In the genomic region with DNA sequence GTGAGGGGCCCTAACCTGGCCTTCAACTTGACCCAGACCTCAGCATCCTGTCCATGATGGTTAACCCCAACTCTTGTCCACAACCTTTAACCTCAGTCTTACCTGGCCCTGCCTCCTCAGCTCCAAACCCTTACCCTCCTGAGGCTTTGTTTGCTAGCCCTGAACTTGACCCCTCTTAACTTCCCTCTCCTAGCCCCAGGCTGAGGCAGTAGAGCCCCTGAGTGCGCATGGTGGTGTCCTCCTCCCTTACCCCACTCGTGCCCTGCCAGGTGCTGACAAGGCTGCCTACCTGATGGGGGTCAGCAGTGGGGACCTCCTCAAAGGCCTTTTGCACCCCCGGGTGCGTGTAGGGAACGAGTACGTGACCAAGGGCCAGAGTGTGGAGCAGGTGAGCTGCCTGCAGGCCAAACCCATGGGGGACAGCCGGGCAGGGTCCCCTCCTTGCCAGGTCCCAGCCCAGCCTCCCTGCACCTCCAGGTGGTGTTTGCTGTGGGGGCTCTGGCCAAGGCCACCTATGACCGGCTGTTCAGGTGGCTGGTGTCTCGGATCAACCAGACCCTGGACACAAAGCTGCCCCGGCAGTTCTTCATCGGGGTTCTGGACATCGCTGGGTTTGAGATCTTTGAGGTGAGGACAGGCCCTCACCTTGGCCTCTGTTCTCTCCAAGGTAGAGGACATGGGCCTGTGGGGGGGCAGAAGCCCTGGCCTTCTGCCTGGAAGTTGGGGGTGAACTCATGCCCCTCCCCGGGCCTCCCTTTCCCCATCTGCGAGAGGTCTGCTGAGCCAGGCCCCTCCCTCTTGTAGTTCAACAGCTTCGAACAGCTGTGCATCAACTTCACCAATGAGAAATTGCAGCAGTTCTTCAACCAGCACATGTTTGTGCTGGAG, we compare ENCODE assay signal across 28 cellular contexts. TPM values are rescaled to one million over a fixed set of nuclear protein-coding genes. Genes with fewer than 3 reads are reported as not detected.
A peak's percentile ranks its signal among the peaks of the same experiment; 100 is the strongest.
DNase-seq lines count a peak whose midpoint lies in the region; ATAC-seq, FAIRE-seq and TF ChIP-seq lines count a peak whose summit lies in the region.
"Had no signal": no experiment of that assay in that cellular context is flagged by ENCODE, and none has a peak within 500 bp of the region (broad histone marks: within the 10 kb centered on the region; RNA-seq: fewer than 3 reads in every experiment).

No MANE protein-coding gene starts in this region.

- BruUV-seq in K562 (replicated peaks; lab: Mats Ljungman, UMichigan) = no TSS peak

- H3K9me3 Mint-ChIP-seq in CD4-positive, CD25-positive, alpha-beta regulatory T cell = no peaks in the 10 kb centered on the region
- H3K9me3 Mint-ChIP-seq in progenitor cell of endocrine pancreas (ENCODE audit: low read depth) = no peaks in the 10 kb centered on the region
- H3K9me3 Mint-ChIP-seq: type B pancreatic cell had no signal

- no peaks in the 10 kb centered on the region for H3K9me1 ChIP-seq in K562 (ENCODE audit: control insufficient read depth, insufficient read depth, low read length)

- TF ChIP-seq CTCF in K562 (IDR thresholded peaks at IDR 0.05 in 2 of 3, conservative IDR thresholded peaks at IDR 0.05 in 1 of 3; ENCODE audit: insufficient read depth in 2 of 3, low read depth in 1 of 3, low read length in 3 of 3) (no peak), progenitor cell of endocrine pancreas (IDR thresholded peaks at IDR 0.05; ENCODE audit: unreplicated experiment) (no peak)

- peaks cover 0 to 6% (median 0%) of the 10 kb centered on the region in 4 donors for H3K4me1 Mint-ChIP-seq in CD4-positive, CD25-positive, alpha-beta regulatory T cell
- peaks cover 17% of the 10 kb centered on the region for H3K4me1 Mint-ChIP-seq in progenitor cell of endocrine pancreas (ENCODE audit: low read depth)

- no peak for FAIRE-seq in K562 (lab: Jason Lieb, UNC)
- FAIRE-seq in GM12891 (lab: Jason Lieb, UNC) = no peak

- no peak overlapping the region for H3K4me3 Mint-ChIP-seq in CD4-positive, CD25-positive, alpha-beta regulatory T cell
- no peak overlapping the region for H3K4me3 Mint-ChIP-seq in progenitor cell of endocrine pancreas (ENCODE audit: low read depth)
- H3K4me3 Mint-ChIP-seq: type B pancreatic cell had no signal

- in situ Hi-C loops in K562 (cut with MboI) = no loop called here

- peaks cover 4% of the 10 kb centered on the region; the same call in 1 of the 2 replicates for H4K20me1 ChIP-seq in K562 (replicated peaks; ENCODE audit: control insufficient read depth, insufficient read depth, low read length)

- TF ChIP-seq RAD21 in K562 (CRISPR knock-in tag; conservative IDR thresholded peaks at IDR 0.05 in 1 of 2, IDR thresholded peaks at IDR 0.05 in 1 of 2) = no peak

- H3K27ac ChIP-seq in CD4-positive, CD25-positive, alpha-beta regulatory T cell (ENCODE audit: insufficient read depth, low read length, poor library complexity, severe bottlenecking) = no peak overlapping the region
- H3K27ac ChIP-seq in K562 (ENCODE audit: extremely low read depth, low read depth, low read length) (no peak overlapping the region), right cardiac atrium (ENCODE audit: low read length) (no peak overlapping the region)
- H3K27ac ChIP-seq: brain microvascular endothelial cell, epithelial cell of prostate had no signal

- POLR2A ChIA-PET in K562 (lab: Yijun Ruan, JAX) = interaction anchor here (0.6 to 1.4 kb wide), 4 partner anchors 14 to 822 kb away, joined by 3 to 5 read pairs (median 4); no protein-coding TSS in a partner anchor

- peaks cover 12% of the 10 kb centered on the region for H3K27me3 Mint-ChIP-seq in CD4-positive, CD25-positive, alpha-beta regulatory T cell
- peaks cover 29% of the 10 kb centered on the region for H3K27me3 Mint-ChIP-seq in progenitor cell of endocrine pancreas

- peak overlapping the region in 2 of 3 donors; percentile 16 to 26 for H3K27ac Mint-ChIP-seq in CD4-positive, CD25-positive, alpha-beta regulatory T cell
- peak overlapping the region; percentile 76 for H3K27ac Mint-ChIP-seq in progenitor cell of endocrine pancreas
- H3K27ac Mint-ChIP-seq: type B pancreatic cell had no signal

- no peaks in the 10 kb centered on the region for H3K9me3 ChIP-seq in CD4-positive, CD25-positive, alpha-beta regulatory T cell (ENCODE audit: control insufficient read depth in 2 of 2, low read length in 2 of 2)
- H3K9me3 ChIP-seq in K562 (replicated peaks; ENCODE audit: control insufficient read depth, insufficient read depth, low read depth, low read length) (no peaks in the 10 kb centered on the region), right cardiac atrium (ENCODE audit: control insufficient read depth, low read length) (no peaks in the 10 kb centered on the region)
- H3K9me3 ChIP-seq: BE2C, MG63 had no signal

- peak overlapping the region in 1 of 2 experiments; percentile 43; a peak in 2 of 4 replicates for H3K9ac ChIP-seq in K562 (ENCODE audit: insufficient read depth in 1 of 2, low read depth in 2 of 2, low read length in 2 of 2)

- CTCF ChIA-PET in K562 (lab: Yijun Ruan, JAX; ENCODE audit: low intra/inter-chr PET ratio) = no interaction called here

- intact Hi-C loops in K562 (cut with micrococcal nuclease) (no loop called here), right cardiac atrium (cut with DNase I) (no loop called here)

- H3K4me1 ChIP-seq in CD4-positive, CD25-positive, alpha-beta regulatory T cell (ENCODE audit: control insufficient read depth, insufficient read depth, low read length, poor library complexity, severe bottlenecking) = no peaks in the 10 kb centered on the region
- H3K4me1 ChIP-seq in K562 (replicated peaks in 1 of 2; ENCODE audit: control insufficient read depth in 2 of 2, insufficient read depth in 2 of 2, low read length in 2 of 2) (peaks cover 0 to 42% of the 10 kb centered on the region in 2 experiments; a peak in 3 of 5 replicates), right cardiac atrium (ENCODE audit: control insufficient read depth, insufficient read depth, low read length) (no peaks in the 10 kb centered on the region)
- H3K4me1 ChIP-seq: BE2C had no signal

- WGBS in K562 (ENCODE audit: insufficient coverage, low coverage, missing lambda C conversion rate) = 56% methylated on average over 13 of the region's 15 CpGs
- WGBS in right cardiac atrium = 63% methylated on average over 15 of the region's 15 CpGs

- no peak for DNase-seq in CD4-positive, CD25-positive, alpha-beta regulatory T cell
- no peak for DNase-seq in K562 (ENCODE audit: extremely low read depth in 1 of 4, low spot score in 3 of 4)
- DNase-seq in right cardiac atrium = peak in 2 of 3 donors; percentile 57 to 67
- no peak for DNase-seq in progenitor cell of endocrine pancreas (ENCODE audit: low spot score, unreplicated experiment)
- DNase-seq in GM12891 (ENCODE audit: insufficient read length, low spot score) = no peak
- no peak for DNase-seq in glomerular visceral epithelial cell (ENCODE audit: extremely low spot score)
- DNase-seq in NCI-H345 (lab: John Stamatoyannopoulos, UW) = no peak
- no peak for DNase-seq in HT-29 (ENCODE audit: low spot score)
- DNase-seq: ACHN; activated T-cell treated with anti-CD3 and anti-CD28 coated beads, Interleukin-2, amount 50 U/mL, for 1 hour; BE2C; brain microvascular endothelial cell; effector CD4-positive, alpha-beta T cell; glutamatergic neuron; H9; KG1; left colon; mesendoderm; MG63; NCI-H2081; NCI-H446; NCI-H774; stimulated activated CD4-positive, alpha-beta T cell treated with anti-CD3 and anti-CD28 coated beads, Interleukin-1b, Interleukin-23, amount 100 ng/mL, for 48 hours; stimulated activated CD8-positive, alpha-beta memory T cell treated with anti-CD3 and anti-CD28 coated beads, Interleukin-4, amount 100 ng/mL, for 48 hours; T-helper 2 cell had no signal

- no peaks in the 10 kb centered on the region for H3K27me3 ChIP-seq in CD4-positive, CD25-positive, alpha-beta regulatory T cell (ENCODE audit: control insufficient read depth, insufficient read depth, low read length)
- H3K27me3 ChIP-seq in K562 (ENCODE audit: control insufficient read depth in 2 of 2, insufficient read depth in 2 of 2, low read length in 2 of 2) (no peaks in the 10 kb centered on the region), right cardiac atrium (ENCODE audit: control insufficient read depth, insufficient read depth) (no peaks in the 10 kb centered on the region)
- H3K27me3 ChIP-seq: BE2C, MG63 had no signal

- no peak overlapping the region for H3K4me3 ChIP-seq in CD4-positive, CD25-positive, alpha-beta regulatory T cell (ENCODE audit: low read depth, low read length)
- no peak overlapping the region for H3K4me3 ChIP-seq in K562
- no peak overlapping the region for H3K4me3 ChIP-seq in right cardiac atrium (ENCODE audit: low read length)
- H3K4me3 ChIP-seq: MG63, smooth muscle cell had no signal

- no peak overlapping the region for H2AFZ ChIP-seq in K562 (ENCODE audit: low read depth, low read length)

- no peak overlapping the region for H3K4me2 ChIP-seq in K562 (ENCODE audit: insufficient read depth, low read length)
- H3K4me2 ChIP-seq: smooth muscle cell had no signal

- H3K36me3 ChIP-seq in CD4-positive, CD25-positive, alpha-beta regulatory T cell (ENCODE audit: control insufficient read depth, insufficient read depth, low read length) = peaks cover 2% of the 10 kb centered on the region
- no peaks in the 10 kb centered on the region; the same call in 2 of the 3 replicates for H3K36me3 ChIP-seq in K562 (ENCODE audit: control insufficient read depth, insufficient read depth, low read length)
- H3K36me3 ChIP-seq: BE2C, brain microvascular endothelial cell, MG63 had no signal

- no peak for ATAC-seq in CD4-positive, CD25-positive, alpha-beta regulatory T cell (ENCODE audit: low read depth in 2 of 2)
- no peak for ATAC-seq in K562
- no peak for ATAC-seq in right cardiac atrium
- ATAC-seq: left colon had no signal

- H3K79me2 ChIP-seq in K562 (ENCODE audit: control insufficient read depth, insufficient read depth, low read length) = no peaks in the 10 kb centered on the region

- H3K36me3 Mint-ChIP-seq in CD4-positive, CD25-positive, alpha-beta regulatory T cell = no peaks in the 10 kb centered on the region
- H3K36me3 Mint-ChIP-seq in progenitor cell of endocrine pancreas (ENCODE audit: insufficient read depth) = peaks cover 3% of the 10 kb centered on the region
- H3K36me3 Mint-ChIP-seq: type B pancreatic cell had no signal

- no peak for TF ChIP-seq POLR2A in K562 (conservative IDR thresholded peaks at IDR 0.05)
- TF ChIP-seq POLR2A in GM12891 (IDR thresholded peaks at IDR 0.05; ENCODE audit: low read depth, low read length) = no peak

- TF ChIP-seq EP300 in K562 (IDR thresholded peaks at IDR 0.05; ENCODE audit: low read length) = no peak

RNA-seq across cellular contexts. Expression of gene MYH7B, which starts 31.9 kb away (rescaled TPM):
- 0.20 TPM for total RNA-seq in CD4-positive, CD25-positive, alpha-beta regulatory T cell
- polyA plus RNA-seq in CD4-positive, CD25-positive, alpha-beta regulatory T cell = under 1 TPM in 1 of 4 donors, not detected in 3; 0.35 TPM
- total RNA-seq in K562 (2011; cell fraction: chromatin; rRNA removed; ENCODE audit: low replicate concordance) = 2.0 and 2.6 TPM in 2 replicates
- 1.2 TPM in 2 replicates for total RNA-seq in K562 (2011; cell fraction: nucleolus; rRNA removed)
- 1.3 and 1.8 TPM in 2 replicates for total RNA-seq in K562 (2011; cell fraction: nucleoplasm; rRNA removed)
- total RNA-seq in K562 (2014; rRNA removed) (0.14 TPM in 1 of 2 replicates, not detected in the other), K562 (2014; rRNA removed; fragmentation: Illumina TruSeq; extraction: Trizol) (not detected in 2 replicates), K562 (2015; rRNA removed; fragmentation: Illumina TruSeq; extraction: Trizol) (0.11 TPM in 1 of 2 replicates, not detected in the other), K562 (2021) (0.11 and 0.13 TPM in 2 replicates), right cardiac atrium (100 to 1,000 TPM in 2 of 4 donors, 10 to 100 TPM in 2; 43.3 to 134 (median 99.2) TPM), progenitor cell of endocrine pancreas (0.98 and 1.2 TPM in 2 replicates)
- polyA plus RNA-seq in K562 (2011; rRNA removed) (0.22 and 0.37 TPM in 2 replicates), K562 (2014; fragmentation: Illumina TruSeq; extraction: Trizol) (0.06 and 0.07 TPM in 2 replicates), K562 (2014; fragmentation: Nextera tagmentation; extraction: Ambion mirVana) (not detected), K562 (2014; rRNA removed) (0.09 and 0.34 TPM in 2 replicates), right cardiac atrium (125 TPM)
- polyA plus RNA-seq in K562 (2011; cell fraction: cytosol; rRNA removed) = 0.22 and 0.32 TPM in 2 replicates
- 0.80 and 1.3 TPM in 2 replicates for polyA plus RNA-seq in K562 (2011; cell fraction: nucleus; rRNA removed)
- polyA plus RNA-seq in K562 (2012) = 0.27 and 0.65 TPM in 2 replicates
- polyA minus RNA-seq in K562 (2011; rRNA and poly(A)+ RNA removed) = not detected in 2 replicates
- not detected in 2 replicates for polyA minus RNA-seq in K562 (2011; cell fraction: cytosol; rRNA and poly(A)+ RNA removed)
- polyA minus RNA-seq in K562 (2011; cell fraction: nucleus; rRNA and poly(A)+ RNA removed) = 0.56 and 0.67 TPM in 2 replicates
- polyA plus RNA-seq in GM12891 (2012; ENCODE audit: low read depth, missing spikeins) = 0.65 TPM
- total RNA-seq in HT-29 (2014; rRNA removed; shearing (Covaris generic)) = 0.08 and 0.15 TPM in 2 replicates
- total RNA-seq: smooth muscle cell had no signal

RNA-seq across cellular contexts. Expression of gene GSS, which starts 31.9 kb away (rescaled TPM):
- 26.0 TPM for total RNA-seq in CD4-positive, CD25-positive, alpha-beta regulatory T cell
- 10 to 100 TPM; 29.8 to 33.0 (median 31.4) TPM for polyA plus RNA-seq in CD4-positive, CD25-positive, alpha-beta regulatory T cell
- total RNA-seq in K562 (2011; cell fraction: chromatin; rRNA removed; ENCODE audit: low replicate concordance) = 117 and 229 TPM in 2 replicates
- total RNA-seq in K562 (2011; cell fraction: nucleolus; rRNA removed) = 129 and 153 TPM in 2 replicates
- 124 and 131 TPM in 2 replicates for total RNA-seq in K562 (2011; cell fraction: nucleoplasm; rRNA removed)
- total RNA-seq in K562 (2014; rRNA removed) (89.4 and 96.2 TPM in 2 replicates), K562 (2014; rRNA removed; fragmentation: Illumina TruSeq; extraction: Trizol) (67.1 and 71.3 TPM in 2 replicates), K562 (2015; rRNA removed; fragmentation: Illumina TruSeq; extraction: Trizol) (70.3 and 75.8 TPM in 2 replicates), K562 (2021) (85.7 and 93.2 TPM in 2 replicates), right cardiac atrium (10 to 100 TPM; 23.6 to 32.6 (median 26.3) TPM), progenitor cell of endocrine pancreas (71.5 and 72.5 TPM in 2 replicates)
- polyA plus RNA-seq in K562 (2011; rRNA removed) (165 and 169 TPM in 2 replicates), K562 (2014; fragmentation: Illumina TruSeq; extraction: Trizol) (102 and 107 TPM in 2 replicates), K562 (2014; fragmentation: Nextera tagmentation; extraction: Ambion mirVana) (10 to 100 TPM; 18.4 to 40.4 TPM), K562 (2014; rRNA removed) (114 and 130 TPM in 2 replicates), right cardiac atrium (37.7 TPM)
- polyA plus RNA-seq in K562 (2011; cell fraction: cytosol; rRNA removed) = 144 and 148 TPM in 2 replicates
- polyA plus RNA-seq in K562 (2011; cell fraction: nucleus; rRNA removed) = 503 and 533 TPM in 2 replicates
- polyA plus RNA-seq in K562 (2012) = 78.3 and 89.2 TPM in 2 replicates
- polyA minus RNA-seq in K562 (2011; rRNA and poly(A)+ RNA removed) = 71.0 and 82.8 TPM in 2 replicates
- 36.4 and 44.4 TPM in 2 replicates for polyA minus RNA-seq in K562 (2011; cell fraction: cytosol; rRNA and poly(A)+ RNA removed)
- 69.3 and 97.7 TPM in 2 replicates for polyA minus RNA-seq in K562 (2011; cell fraction: nucleus; rRNA and poly(A)+ RNA removed)
- polyA plus RNA-seq in GM12891 (2012; ENCODE audit: low read depth, missing spikeins) = 36.1 TPM
- 80.8 and 88.6 TPM in 2 replicates for total RNA-seq in HT-29 (2014; rRNA removed; shearing (Covaris generic))

Comparison
In these comparisons a context has a peak if more than half of its experiments do, and no peak if none do; other contexts are left out.
1. DNase-seq: peak in right cardiac atrium (2 of 3); none in CD4-positive, CD25-positive, alpha-beta regulatory T cell (0 of 3), K562 (0 of 4), progenitor cell of endocrine pancreas (single experiment), GM12891 (single experiment), glomerular visceral epithelial cell (single experiment), NCI-H345 (single experiment) and HT-29 (single experiment).
2. RNA of gene MYH7B, which starts 31.9 kb away (total RNA-seq): 43.3 to 134 TPM in right cardiac atrium; 0.98 to 1.2 TPM in progenitor cell of endocrine pancreas, 0.20 TPM in CD4-positive, CD25-positive, alpha-beta regulatory T cell (single experiment), 0.08 to 0.15 TPM in HT-29 and 0.11 to 2.6 TPM in K562; every median in the first group is over 10 times any median in the second.